ENCODE assay signal across 8 cellular contexts in genomic region chr19:4791183-4792018, GRCh38. TPM values are rescaled to one million over a fixed set of nuclear protein-coding genes. Genes with fewer than 3 reads are reported as not detected.
DNase-seq lines count a peak whose midpoint lies in the region; ATAC-seq and TF ChIP-seq lines count a peak whose summit lies in the region.

TSS of gene FEM1A (plus strand) at chr19:4791734. CDS start at chr19:4791855, 121 bp downstream.

- H3K9me2 ChIP-seq in hepatocyte (replicated peaks; ENCODE audit: insufficient read depth) = no peaks in the 10 kb centered on the region

- no peaks in the 10 kb centered on the region for H3K27me3 ChIP-seq in hepatocyte

- H2AFZ ChIP-seq in hepatocyte = peak within 1 kb of the TSS; percentile 30

- H3K9me3 ChIP-seq in hepatocyte (ENCODE audit: low read depth) = no peaks in the 10 kb centered on the region

- peak; percentile 99 to 100 for DNase-seq in NCI-H2081 (lab: John Stamatoyannopoulos, UW)
- peak; percentile 97 for DNase-seq in T1000 (lab: John Stamatoyannopoulos, UW)
- DNase-seq in astrocyte of the hippocampus (ENCODE audit: low read depth, low spot score) = peak; percentile 100
- peak; percentile 100 for DNase-seq in hepatocyte (ENCODE audit: low spot score)
- DNase-seq in renal cortical epithelial cell (ENCODE audit: low read depth) = peak; percentile 100

- H3K4me3 ChIP-seq in hepatocyte = peak within 1 kb of the TSS; percentile 48

- TF ChIP-seq CTCF in 22Rv1 (IDR thresholded peaks at IDR 0.05) = peak; percentile 99
- TF ChIP-seq CTCF in hepatocyte (IDR thresholded peaks at IDR 0.05; ENCODE audit: poor library complexity) = peak; percentile 99

- H3K4me2 ChIP-seq in hepatocyte = peak within 1 kb of the TSS; percentile 97

- H3K79me2 ChIP-seq in hepatocyte = peaks cover 42% of the 10 kb centered on the region

- H3K36me3 ChIP-seq in hepatocyte (replicated peaks; ENCODE audit: insufficient read depth, low read depth) = no peaks in the 10 kb centered on the region

- ATAC-seq in GM18511 (IDR thresholded peaks at IDR 0.05; ENCODE audit: unreplicated experiment) (peak; percentile 90), HG03039 (IDR thresholded peaks at IDR 0.05; ENCODE audit: unreplicated experiment) (peak; percentile 91)

- H3K27ac ChIP-seq in 22Rv1 = peak within 1 kb of the TSS; percentile 82
- H3K27ac ChIP-seq in hepatocyte = peak within 1 kb of the TSS; percentile 77

- 2% methylated on average over 76 of the region's 80 CpGs for WGBS in hepatocyte (ENCODE audit: low lambda C conversion rate, missing lambda C conversion rate)

- H4K20me1 ChIP-seq in hepatocyte (ENCODE audit: insufficient read depth, poor library complexity, severe bottlenecking) = no peaks in the 10 kb centered on the region

- H3K4me1 ChIP-seq in hepatocyte (ENCODE audit: insufficient read depth) = peaks cover 7% of the 10 kb centered on the region

RNA-seq across cellular contexts. Expression of gene FEM1A, which starts in this region (rescaled TPM):
- total RNA-seq in hepatocyte (8.3 and 9.2 TPM in 2 replicates), renal cortical epithelial cell (13.0 and 14.8 TPM in 2 replicates)
- polyA plus RNA-seq in hepatocyte = 1.2 and 1.3 TPM in 2 replicates

Comparison
In these comparisons a context has a peak if more than half of its experiments do, and no peak if none do; other contexts are left out.
1. Peak in every context shown above with its lines: DNase-seq, ATAC-seq, H3K4me3 ChIP-seq and H3K27ac ChIP-seq.